ENCODE assay signal across 9 cellular contexts in genomic region chr3:142211034-142211433, GRCh38. TPM values are rescaled to one million over a fixed set of nuclear protein-coding genes. Genes with fewer than 3 reads are reported as not detected.
DNase-seq lines count a peak whose midpoint lies in the region; ATAC-seq and TF ChIP-seq lines count a peak whose summit lies in the region.
"Had no signal": no experiment of that assay in that cellular context is flagged by ENCODE, and none has a peak within 500 bp of the region (broad histone marks: within the 10 kb centered on the region; RNA-seq: fewer than 3 reads in every experiment).

No MANE protein-coding gene starts in this region.

- no peak overlapping the region for H2BK5ac ChIP-seq in mesendoderm (ENCODE audit: low read length)

- no peak overlapping the region for H2AK5ac ChIP-seq in mesendoderm (ENCODE audit: low read length)

- H2BK120ac ChIP-seq in mesendoderm (ENCODE audit: low read depth, low read length), result no peak overlapping the region

- H3K18ac ChIP-seq in mesendoderm (ENCODE audit: low read length), result no peak overlapping the region

- DNase-seq in EH (ENCODE audit: low read depth) (peak; percentile 8), HT1080 (ENCODE audit: low read depth) (peak; percentile 34), adipocyte (ENCODE audit: low read depth) (no peak), mesendoderm (peak; percentile 68), tibial nerve (ENCODE audit: low spot score in 2 of 2) (no peak), Peyer's patch (no peak), NCI-H446 treated with DMSO at 0.1 percent for 48 hours (lab: John Stamatoyannopoulos, UW) (no peak)
- DNase-seq: NCI-H187 treated with DMSO at 0.1 percent for 48 hours had no signal

- no peak for TF ChIP-seq EP300 in tibial nerve (IDR thresholded peaks at IDR 0.05)

- no peaks in the 10 kb centered on the region for H3K79me1 ChIP-seq in mesendoderm (ENCODE audit: low read length)

- H4K8ac ChIP-seq in mesendoderm (ENCODE audit: low read depth, low read length), result no peak overlapping the region

- H3K79me2 ChIP-seq in mesendoderm (ENCODE audit: control insufficient read depth, insufficient read depth, low read length), result no peaks in the 10 kb centered on the region

- H3K56ac ChIP-seq in mesendoderm (ENCODE audit: low read length), result no peak overlapping the region

- H3K4me2 ChIP-seq in mesendoderm (ENCODE audit: low read length), result no peak overlapping the region

- H3K27me3 ChIP-seq in adipocyte (replicated peaks; ENCODE audit: control insufficient read depth, insufficient read depth, low read length) (no peaks in the 10 kb centered on the region), mesendoderm (ENCODE audit: insufficient read depth, low read length, poor library complexity) (no peaks in the 10 kb centered on the region), tibial nerve (no peaks in the 10 kb centered on the region), Peyer's patch (no peaks in the 10 kb centered on the region)

- H3K9ac ChIP-seq in adipocyte (ENCODE audit: low read length), result no peak overlapping the region
- H3K9ac ChIP-seq in mesendoderm (ENCODE audit: low read length), result no peak overlapping the region

- no peak overlapping the region for H3K23ac ChIP-seq in mesendoderm (ENCODE audit: low read length)

- TF ChIP-seq CTCF in tibial nerve (IDR thresholded peaks at IDR 0.05) (no peak), Peyer's patch (IDR thresholded peaks at IDR 0.05) (no peak)

- peaks cover 55% of the 10 kb centered on the region for H3K4me1 ChIP-seq in adipocyte (ENCODE audit: control insufficient read depth, insufficient read depth, low read length)
- no peaks in the 10 kb centered on the region for H3K4me1 ChIP-seq in mesendoderm (ENCODE audit: control insufficient read depth, low read depth, low read length)
- peaks cover 0 to 31% (median 5%) of the 10 kb centered on the region in 4 donors for H3K4me1 ChIP-seq in tibial nerve
- H3K4me1 ChIP-seq in Peyer's patch, result peaks cover 0 to 10% (median 0%) of the 10 kb centered on the region in 4 donors

- H4K5ac ChIP-seq in mesendoderm (ENCODE audit: low read length), result no peak overlapping the region

- no peak for TF ChIP-seq POLR2A in tibial nerve (IDR thresholded peaks at IDR 0.05)
- TF ChIP-seq POLR2A in Peyer's patch (IDR thresholded peaks at IDR 0.05), result no peak

- H3K4me3 ChIP-seq in adipocyte (ENCODE audit: low read length) (peak overlapping the region; percentile 67), mesendoderm (ENCODE audit: low read length) (no peak overlapping the region), tibial nerve (no peak overlapping the region), Peyer's patch (no peak overlapping the region)

- peaks cover 41% of the 10 kb centered on the region for H3K36me3 ChIP-seq in adipocyte (ENCODE audit: control insufficient read depth, insufficient read depth, low read length, severe bottlenecking)
- no peaks in the 10 kb centered on the region for H3K36me3 ChIP-seq in mesendoderm (ENCODE audit: control insufficient read depth, insufficient read depth, low read length)
- peaks cover 0 to 35% (median 0%) of the 10 kb centered on the region in 3 donors for H3K36me3 ChIP-seq in tibial nerve
- H3K36me3 ChIP-seq in Peyer's patch, result peaks cover 0 to 44% (median 0%) of the 10 kb centered on the region in 3 donors

- no peak overlapping the region for H3K27ac ChIP-seq in mesendoderm (ENCODE audit: low read depth, low read length)
- H3K27ac ChIP-seq in tibial nerve, result peak overlapping the region in 2 of 4 donors; percentile 73 to 77
- no peak overlapping the region for H3K27ac ChIP-seq in Peyer's patch

- H3K4ac ChIP-seq in mesendoderm (ENCODE audit: low read depth, low read length), result no peak overlapping the region

- WGBS in mesendoderm (ENCODE audit: extremely low coverage, insufficient coverage, low lambda C conversion rate), result no CpG with 5 or more reads among the region's 3 CpGs
- 61 to 64% methylated on average over 3 of the region's 3 CpGs for WGBS in tibial nerve, 2 donors

- no peak for ATAC-seq in HG03139 (IDR thresholded peaks at IDR 0.05; ENCODE audit: unreplicated experiment)

- no peaks in the 10 kb centered on the region for H3K9me3 ChIP-seq in adipocyte (ENCODE audit: control insufficient read depth, low read length)
- H3K9me3 ChIP-seq in tibial nerve, result no peaks in the 10 kb centered on the region
- H3K9me3 ChIP-seq in Peyer's patch, result no peaks in the 10 kb centered on the region

- H2BK15ac ChIP-seq in mesendoderm (replicated peaks; ENCODE audit: low read depth), result no peak overlapping the region

RNA-seq across cellular contexts. Expression of gene GK5, which starts 14.4 kb away (rescaled TPM):
- 4.6 and 5.4 TPM in 2 replicates for total RNA-seq in HT1080 (2014; rRNA removed; shearing (Covaris generic))
- 4.6 and 11.3 TPM in 2 replicates for polyA plus RNA-seq in HT1080 (2015; cell fraction: cytosol; rRNA removed)
- polyA plus RNA-seq in HT1080 (2015; cell fraction: nucleus; rRNA removed), result 22.1 and 28.6 TPM in 2 replicates
- 6.1 TPM for polyA plus RNA-seq in mesendoderm (2013, experiment 1 of 2)
- polyA plus RNA-seq in mesendoderm (2013, experiment 2 of 2), result 5.6 TPM
- total RNA-seq in tibial nerve, result 10 to 100 TPM; 27.8 to 42.0 (median 32.1) TPM
- 10 to 100 TPM; 43.7 to 80.2 (median 69.3) TPM for total RNA-seq in Peyer's patch

Comparison
In these comparisons a context has a peak if more than half of its experiments do, and no peak if none do; other contexts are left out.
1. DNase-seq: peak in EH (single experiment), HT1080 (single experiment) and mesendoderm (single experiment); none in adipocyte (single experiment), tibial nerve (0 of 2), Peyer's patch (0 of 3) and NCI-H446 treated with DMSO at 0.1 percent for 48 hours (single experiment).